Comparison of ENCODE assay signal across 11 cellular contexts in the genomic region with DNA sequence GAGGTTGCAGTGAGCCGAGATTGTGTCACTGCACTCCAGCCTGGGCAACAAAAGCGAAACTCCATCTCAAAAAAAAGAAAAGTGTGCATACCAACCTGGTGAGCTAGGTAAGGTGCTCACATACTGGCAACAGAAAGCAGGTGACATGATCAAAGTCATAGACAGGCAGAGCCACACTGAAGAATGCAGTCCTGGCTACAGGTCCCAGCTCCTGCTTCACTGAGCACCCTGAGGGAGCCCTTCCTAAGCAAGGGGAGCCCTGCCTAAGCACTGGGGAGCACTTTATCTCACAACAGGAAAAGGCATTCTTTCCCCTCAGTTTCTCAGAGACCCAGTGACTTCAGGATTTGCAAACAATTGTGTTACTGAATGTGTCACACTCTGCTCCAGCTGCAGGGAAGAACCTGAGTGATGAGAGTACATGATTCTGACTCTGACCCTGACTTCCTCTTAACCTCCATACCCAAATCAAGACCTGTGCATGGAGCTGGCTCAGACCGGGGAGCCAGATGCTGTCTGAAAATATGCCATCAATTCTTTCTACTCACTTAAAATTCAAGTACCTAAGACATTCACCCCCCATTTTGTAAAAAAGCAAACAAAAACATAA.
DNase-seq lines count a peak whose midpoint lies in the region; TF ChIP-seq lines count a peak whose summit lies in the region.
"Had no signal": no experiment of that assay in that cellular context is flagged by ENCODE, and none has a peak within 500 bp of the region (broad histone marks: within the 10 kb centered on the region; RNA-seq: fewer than 3 reads in every experiment).

No MANE protein-coding gene starts in this region.

- peaks cover 42% of the 10 kb centered on the region for H3K4me1 ChIP-seq in MM.1S (ENCODE audit: low read length)

- H3K9me3 Mint-ChIP-seq in nephron progenitor cell, result no peaks in the 10 kb centered on the region
- H3K9me3 Mint-ChIP-seq: immature natural killer cell had no signal

- H3K27me3 Mint-ChIP-seq in nephron progenitor cell (ENCODE audit: low read depth, poor library complexity), result no peaks in the 10 kb centered on the region
- H3K27me3 Mint-ChIP-seq: progenitor cell of endocrine pancreas had no signal

- H3K4me2 ChIP-seq in MM.1S (ENCODE audit: low read depth, low read length), result peak overlapping the region; percentile 25; the same call in 1 of the 2 replicates

- DNase-seq in ELR (ENCODE audit: low read depth) (peak; percentile 65), MM.1S (peak; percentile 50), choroid plexus epithelial cell (ENCODE audit: low read depth) (peak; percentile 26), nephron progenitor cell (no peak), NCI-H1417 treated with DMSO at 0.1 percent for 48 hours (lab: John Stamatoyannopoulos, UW) (no peak), D341Med (ENCODE audit: low spot score) (no peak)
- DNase-seq in stimulated activated CD4-positive, alpha-beta T cell treated with anti-CD3 and anti-CD28 coated beads, Interleukin-12 subunit alpha, Interleukin-12 subunit beta, amount 100 ng/mL, for 4 hours, result no peak
- DNase-seq: effector memory CD4-positive, alpha-beta T cell; immature natural killer cell; NCI-H510A had no signal

- H3K79me2 ChIP-seq in MM.1S (ENCODE audit: low read length), result peaks cover 89% of the 10 kb centered on the region

- H3K9ac ChIP-seq in MM.1S (ENCODE audit: low read length), result no peak overlapping the region

- peak overlapping the region; percentile 72; the same call in 1 of the 2 replicates for H3K27ac ChIP-seq in MM.1S (ENCODE audit: low read length)

- peaks cover 52% of the 10 kb centered on the region for H3K4me1 Mint-ChIP-seq in nephron progenitor cell

- H3K4me3 ChIP-seq in MM.1S (ENCODE audit: low read length) (no peak overlapping the region), choroid plexus epithelial cell (ENCODE audit: low read depth, low read length) (no peak overlapping the region)

- no peaks in the 10 kb centered on the region for H3K9me2 ChIP-seq in MM.1S (replicated peaks; ENCODE audit: insufficient read depth, low read length)

- H3K27me3 ChIP-seq in MM.1S (replicated peaks; ENCODE audit: insufficient read depth, low read length), result no peaks in the 10 kb centered on the region

- H4K20me1 ChIP-seq in MM.1S (ENCODE audit: insufficient read depth, low read length), result peaks cover 28% of the 10 kb centered on the region

- H3K9me3 ChIP-seq in MM.1S (replicated peaks; ENCODE audit: insufficient read depth, low read length), result no peaks in the 10 kb centered on the region

- no peaks in the 10 kb centered on the region for H3K36me3 ChIP-seq in MM.1S (replicated peaks; ENCODE audit: insufficient read depth, low read length)

- H3F3A ChIP-seq in MM.1S (ENCODE audit: insufficient read depth, low read length), result peaks cover 26% of the 10 kb centered on the region

- H3K36me3 Mint-ChIP-seq in nephron progenitor cell (ENCODE audit: low read depth), result peaks cover 13% of the 10 kb centered on the region
- H3K36me3 Mint-ChIP-seq: immature natural killer cell had no signal

- no peak overlapping the region for H2AFZ ChIP-seq in MM.1S (ENCODE audit: low read length)

- TF ChIP-seq CTCF in MM.1S (IDR thresholded peaks at IDR 0.05; ENCODE audit: low read length), result no peak
- TF ChIP-seq CTCF in choroid plexus epithelial cell (conservative IDR thresholded peaks at IDR 0.05; ENCODE audit: low read depth, low read length), result no peak
- TF ChIP-seq CTCF in nephron progenitor cell (IDR thresholded peaks at IDR 0.05), result no peak

- no peak overlapping the region for H3K4me3 Mint-ChIP-seq in nephron progenitor cell

- H3K27ac Mint-ChIP-seq in nephron progenitor cell, result peak overlapping the region; percentile 75

Comparison
In these comparisons a context has a peak if more than half of its experiments do, and no peak if none do; other contexts are left out.
1. DNase-seq: peak in ELR (single experiment), MM.1S (single experiment) and choroid plexus epithelial cell (single experiment); none in nephron progenitor cell (single experiment), NCI-H1417 treated with DMSO at 0.1 percent for 48 hours (single experiment), D341Med (single experiment) and stimulated activated CD4-positive, alpha-beta T cell treated with anti-CD3 and anti-CD28 coated beads, Interleukin-12 subunit alpha, Interleukin-12 subunit beta, amount 100 ng/mL, for 4 hours (single experiment).